In the genomic region with DNA sequence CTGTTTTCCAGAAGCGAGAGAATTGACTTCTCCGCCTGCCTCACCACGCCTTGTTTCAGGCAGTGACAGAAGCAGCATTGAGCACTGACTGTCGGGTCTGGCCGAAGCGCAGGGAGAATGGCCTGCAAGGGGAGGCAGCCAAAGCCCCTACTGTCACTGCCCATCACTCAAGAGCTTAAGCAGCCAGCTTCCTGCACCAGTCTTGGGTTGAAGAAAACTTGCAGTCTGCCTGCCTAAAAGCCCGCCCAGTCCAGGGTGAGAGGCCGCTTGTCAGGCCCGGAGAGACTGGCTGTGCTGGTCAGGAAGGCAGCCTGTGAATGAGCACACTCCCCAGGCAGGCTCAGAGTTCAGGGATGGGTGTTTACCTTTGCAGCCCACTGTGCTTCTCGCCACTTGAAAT, we compare ENCODE assay signal across 16 cellular contexts.
"Had no signal": no experiment of that assay in that cellular context is flagged by ENCODE, and none has a peak within 500 bp of the region (broad histone marks: within the 10 kb centered on the region; RNA-seq: fewer than 3 reads in every experiment).

No MANE protein-coding gene starts in this region.

- H3K27ac Mint-ChIP-seq: activated CD4-positive, alpha-beta T cell treated with anti-CD3 and anti-CD28 coated beads, Interleukin-2, amount 10 ng/mL, durations not matched to agents 7 days and 5 days; activated naive CD4-positive, alpha-beta T cell treated with anti-CD3 and anti-CD28 coated beads, Interleukin-2, amount 10 ng/mL, durations not matched to agents 7 days and 5 days; activated T-helper 17 cell treated with anti-CD3 and anti-CD28 coated beads, Interleukin-2, amount 50 U/mL, for 72 hours; dendritic cell treated with granulocyte-macrophage colony-stimulating factor and Interleukin-4, amounts not matched to agents 40 ng/mL and 50 ng/mL, for 4 days; natural killer cell treated with Interleukin-12 subunit alpha and Interleukin-12 subunit beta and Interleukin-15 and Interleukin-18, amount 100 ng/mL, for 72 hours; T-helper 17 cell had no signal

- H3K4me1 ChIP-seq: lower lobe of right lung, uterus had no signal

- H3K4me1 Mint-ChIP-seq: activated CD4-positive, alpha-beta T cell treated with anti-CD3 and anti-CD28 coated beads, Interleukin-2, amount 10 ng/mL, durations not matched to agents 7 days and 5 days; activated naive CD4-positive, alpha-beta T cell treated with anti-CD3 and anti-CD28 coated beads, Interleukin-2, amount 10 ng/mL, durations not matched to agents 7 days and 5 days; activated T-helper 17 cell treated with anti-CD3 and anti-CD28 coated beads, Interleukin-2, amount 50 U/mL, for 72 hours; T-helper 17 cell had no signal

- H2AFZ ChIP-seq: hepatocyte had no signal

- DNase-seq: activated CD4-positive, alpha-beta T cell treated with anti-CD3 and anti-CD28 coated beads, Interleukin-2, amount 10 ng/mL, durations not matched to agents 7 days and 5 days; activated CD4-positive, CD25-positive, alpha-beta regulatory T cell; activated CD8-positive, alpha-beta memory T cell treated with anti-CD3 and anti-CD28 coated beads for 24 hours; activated naive CD4-positive, alpha-beta T cell treated with anti-CD3 and anti-CD28 coated beads, Interleukin-2, amount 10 ng/mL, durations not matched to agents 7 days and 5 days; activated T-cell treated with anti-CD3 and anti-CD28 coated beads for 4 hours; adrenal gland; body of pancreas; lower lobe of right lung; ovary; T-helper 17 cell; uterus had no signal

- H3K4me2 ChIP-seq: hepatocyte had no signal

- H3K36me3 Mint-ChIP-seq: activated naive CD4-positive, alpha-beta T cell treated with anti-CD3 and anti-CD28 coated beads, Interleukin-2, amount 10 ng/mL, durations not matched to agents 7 days and 5 days; natural killer cell treated with Interleukin-12 subunit alpha and Interleukin-12 subunit beta and Interleukin-15 and Interleukin-18, amount 100 ng/mL, for 72 hours had no signal

- H3K27ac ChIP-seq: adrenal gland, body of pancreas, hepatocyte, lower lobe of right lung, ovary, skin epidermis, uterus had no signal

- H3K4me3 Mint-ChIP-seq: activated CD4-positive, alpha-beta T cell treated with anti-CD3 and anti-CD28 coated beads, Interleukin-2, amount 10 ng/mL, durations not matched to agents 7 days and 5 days; activated naive CD4-positive, alpha-beta T cell treated with anti-CD3 and anti-CD28 coated beads, Interleukin-2, amount 10 ng/mL, durations not matched to agents 7 days and 5 days; activated T-helper 17 cell treated with anti-CD3 and anti-CD28 coated beads, Interleukin-2, amount 50 U/mL, for 72 hours; dendritic cell treated with granulocyte-macrophage colony-stimulating factor and Interleukin-4, amounts not matched to agents 40 ng/mL and 50 ng/mL, for 4 days; natural killer cell treated with Interleukin-12 subunit alpha and Interleukin-12 subunit beta and Interleukin-15 and Interleukin-18, amount 100 ng/mL, for 72 hours; T-helper 17 cell had no signal

- H3K36me3 ChIP-seq: adrenal gland, lower lobe of right lung, ovary, uterus had no signal

- H3K9me3 Mint-ChIP-seq: activated CD4-positive, alpha-beta T cell treated with anti-CD3 and anti-CD28 coated beads, Interleukin-2, amount 10 ng/mL, durations not matched to agents 7 days and 5 days; activated naive CD4-positive, alpha-beta T cell treated with anti-CD3 and anti-CD28 coated beads, Interleukin-2, amount 10 ng/mL, durations not matched to agents 7 days and 5 days; activated T-helper 17 cell treated with anti-CD3 and anti-CD28 coated beads, Interleukin-2, amount 50 U/mL, for 72 hours; dendritic cell treated with granulocyte-macrophage colony-stimulating factor and Interleukin-4, amounts not matched to agents 40 ng/mL and 50 ng/mL, for 4 days; natural killer cell treated with Interleukin-12 subunit alpha and Interleukin-12 subunit beta and Interleukin-15 and Interleukin-18, amount 100 ng/mL, for 72 hours had no signal

- H3K27me3 Mint-ChIP-seq: activated CD4-positive, alpha-beta T cell treated with anti-CD3 and anti-CD28 coated beads, Interleukin-2, amount 10 ng/mL, durations not matched to agents 7 days and 5 days; dendritic cell treated with granulocyte-macrophage colony-stimulating factor and Interleukin-4, amounts not matched to agents 40 ng/mL and 50 ng/mL, for 4 days had no signal

- H3K9me3 ChIP-seq: adrenal gland, body of pancreas, lower lobe of right lung, ovary, uterus had no signal

- H3K79me2 ChIP-seq: hepatocyte had no signal

- H3K27me3 ChIP-seq: adrenal gland, body of pancreas, hepatocyte, ovary, uterus had no signal

- H3K4me3 ChIP-seq: adrenal gland, body of pancreas, hepatocyte, lower lobe of right lung, ovary, skin epidermis, uterus had no signal

- ATAC-seq: activated T-helper 17 cell treated with anti-CD3 and anti-CD28 coated beads, Interleukin-2, amount 50 U/mL, for 72 hours; body of pancreas; lower lobe of right lung; natural killer cell treated with Interleukin-12 subunit alpha and Interleukin-12 subunit beta and Interleukin-15 and Interleukin-18, amount 100 ng/mL, for 72 hours; T-helper 17 cell had no signal
